ENCODE assay signal across 8 cellular contexts in the genomic region with DNA sequence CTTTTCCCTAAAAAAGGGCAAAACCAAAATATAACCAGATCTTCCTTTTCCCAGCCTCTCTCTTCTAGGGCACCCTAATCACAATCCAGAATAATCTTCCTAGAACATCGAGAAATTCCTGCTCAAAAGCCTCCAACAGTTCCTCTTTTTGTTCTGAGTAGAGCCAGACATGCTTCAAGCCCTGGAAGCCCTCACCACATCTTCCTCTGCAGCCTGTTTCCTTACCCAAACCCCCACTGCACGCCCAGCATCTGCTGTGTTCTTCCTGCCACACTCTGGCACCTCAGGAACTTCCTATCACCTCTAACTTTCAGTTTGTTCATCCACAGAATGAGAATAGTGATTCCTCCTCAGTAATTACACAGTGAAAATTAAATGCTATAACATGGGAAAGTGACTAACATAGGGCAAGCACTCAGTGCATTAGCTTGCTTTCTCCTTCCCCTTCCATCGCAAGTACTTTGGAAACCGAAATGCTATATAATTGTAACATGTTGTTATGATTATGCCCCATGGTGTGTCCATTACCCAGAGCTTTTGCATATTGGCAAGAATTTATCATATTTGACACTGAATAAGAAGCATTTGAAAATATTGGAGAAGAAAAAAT. TPM values are rescaled to one million over a fixed set of nuclear protein-coding genes. Genes with fewer than 3 reads are reported as not detected.
DNase-seq lines count a peak whose midpoint lies in the region; ATAC-seq and TF ChIP-seq lines count a peak whose summit lies in the region.

No MANE protein-coding gene starts in this region.

- peaks cover 8 to 52% (median 25%) of the 10 kb centered on the region in 9 donors for H3K4me1 ChIP-seq in heart right ventricle

- DNase-seq in KG1 (lab: John Stamatoyannopoulos, UW) (peak; percentile 48), activated T-helper 1 cell treated with Interleukin-2 at 50 U/mL for 16 hours (ENCODE audit: low read depth) (peak; percentile 14), GM19240 (ENCODE audit: insufficient read length, low spot score) (no peak), heart right ventricle (no peak), DMS53 (lab: John Stamatoyannopoulos, UW) (no peak)
- DNase-seq in stimulated activated CD4-positive, alpha-beta T cell treated with anti-CD3 and anti-CD28 coated beads, TNF-alpha, amount 100 ng/mL, for 48 hours (ENCODE audit: low read depth in 3 of 3): peak; percentile 13 to 43 (median 21)

- intact Hi-C loops in heart right ventricle (cut with DNase I): no loop called here

- H3K27ac ChIP-seq in heart right ventricle: peak overlapping the region in 1 of 10 donors; percentile 63

- peaks cover 0 to 89% (median 29%) of the 10 kb centered on the region in 9 donors for H3K36me3 ChIP-seq in heart right ventricle

- 65 to 77% methylated on average over 4 of the region's 4 CpGs for WGBS in heart right ventricle, 2 donors

- H3K9me3 ChIP-seq in heart right ventricle: no peaks in the 10 kb centered on the region

- H3K27me3 ChIP-seq in heart right ventricle: no peaks in the 10 kb centered on the region

- peak overlapping the region in 1 of 10 donors; percentile 13 for H3K4me3 ChIP-seq in heart right ventricle

- TF ChIP-seq CTCF in heart right ventricle (IDR thresholded peaks at IDR 0.05): no peak

- ATAC-seq in GM21367 (IDR thresholded peaks at IDR 0.05; ENCODE audit: unreplicated experiment) (peak; percentile 17), GM21515 (IDR thresholded peaks at IDR 0.05; ENCODE audit: unreplicated experiment) (no peak), heart right ventricle (no peak)

RNA-seq across cellular contexts. Expression of gene C6orf89, which starts 26.3 kb away (rescaled TPM):
- 100 to 1,000 TPM in 1 of 10 donors, 10 to 100 TPM in 9; 64.6 to 104 (median 74.7) TPM for total RNA-seq in heart right ventricle
- polyA plus RNA-seq in heart right ventricle: 10 to 100 TPM; 22.5 to 23.1 TPM

RNA-seq across cellular contexts. Expression of gene PPIL1, which starts 37.4 kb away (rescaled TPM):
- total RNA-seq in heart right ventricle: 100 to 1,000 TPM in 2 of 10 donors, 10 to 100 TPM in 8; 34.5 to 106 (median 49.2) TPM
- 10 to 100 TPM; 21.1 to 50.3 TPM for polyA plus RNA-seq in heart right ventricle

RNA-seq across cellular contexts. Expression of gene PI16, which starts 42.5 kb away (rescaled TPM):
- 10 to 100 TPM in 9 of 10 donors, 1 to 10 TPM in 1; 4.4 to 38.9 (median 18.7) TPM for total RNA-seq in heart right ventricle
- polyA plus RNA-seq in heart right ventricle: 10 to 100 TPM in 1 of 2 donors, 1 to 10 TPM in 1; 6.3 to 38.6 TPM

Comparison
In these comparisons a context has a peak if more than half of its experiments do, and no peak if none do; other contexts are left out.
1. DNase-seq: peak in KG1 (single experiment), activated T-helper 1 cell treated with Interleukin-2 at 50 U/mL for 16 hours (single experiment) and stimulated activated CD4-positive, alpha-beta T cell treated with anti-CD3 and anti-CD28 coated beads, TNF-alpha, amount 100 ng/mL, for 48 hours (3 of 3); none in GM19240 (single experiment), heart right ventricle (0 of 2) and DMS53 (single experiment).